In genomic region chr7:50723888-50724287, GRCh38 we compare ENCODE assay signal across 24 cellular contexts. TPM values are rescaled to one million over a fixed set of nuclear protein-coding genes. Genes with fewer than 3 reads are reported as not detected.
"Had no signal": no experiment of that assay in that cellular context is flagged by ENCODE, and none has a peak within 500 bp of the region (broad histone marks: within the 10 kb centered on the region; RNA-seq: fewer than 3 reads in every experiment).

No MANE protein-coding gene starts in this region.

- H3K9me3 Mint-ChIP-seq: activated B cell treated with CpG ODN at 0.5 μM for 24 hours; activated T-cell treated with anti-CD3 and anti-CD28 coated beads, Interleukin-2, amount 50 U/mL, for 24 hours; activated T-helper 17 cell treated with anti-CD3 and anti-CD28 coated beads, Interleukin-2, amount 50 U/mL, for 72 hours; endodermal cell; neural crest cell; T-helper 2 cell treated with Interferon-gamma antibody and Interleukin-4, amounts not matched to agents 5 μg/mL and 100 μg/mL, for 36 hours had no signal

- H3K27ac Mint-ChIP-seq: activated B cell treated with CpG ODN at 0.5 μM for 24 hours; activated CD4-positive, alpha-beta T cell treated with anti-CD3 and anti-CD28 coated beads for 36 hours; activated naive CD8-positive, alpha-beta T cell; activated T-cell treated with anti-CD3 and anti-CD28 coated beads, Interleukin-2, amount 50 U/mL, for 24 hours; activated T-helper 17 cell treated with anti-CD3 and anti-CD28 coated beads, Interleukin-2, amount 50 U/mL, for 72 hours; endodermal cell; T-helper 2 cell treated with Interferon-gamma antibody and Interleukin-4, amounts not matched to agents 5 μg/mL and 100 μg/mL, for 36 hours had no signal

- H3K27me3 Mint-ChIP-seq: activated CD4-positive, alpha-beta T cell treated with anti-CD3 and anti-CD28 coated beads for 36 hours; activated naive CD8-positive, alpha-beta T cell; activated T-cell treated with anti-CD3 and anti-CD28 coated beads, Interleukin-2, amount 50 U/mL, for 24 hours had no signal

- H3K4me1 Mint-ChIP-seq: activated B cell treated with CpG ODN at 0.5 μM for 24 hours had no signal

- H3K36me3 ChIP-seq: upper lobe of right lung had no signal

- H3K9me3 ChIP-seq: heart right ventricle, mucosa of descending colon, sigmoid colon, upper lobe of right lung had no signal

- H3K27ac ChIP-seq: epithelial cell of prostate, sigmoid colon, upper lobe of right lung had no signal

- H3K4me3 ChIP-seq: heart right ventricle, mucosa of descending colon, sigmoid colon, smooth muscle cell, upper lobe of right lung had no signal

- H3K4me3 Mint-ChIP-seq: activated B cell treated with CpG ODN at 0.5 μM for 24 hours; activated CD4-positive, alpha-beta T cell treated with anti-CD3 and anti-CD28 coated beads for 36 hours; activated naive CD8-positive, alpha-beta T cell; activated T-cell treated with anti-CD3 and anti-CD28 coated beads, Interleukin-2, amount 50 U/mL, for 24 hours; activated T-helper 17 cell treated with anti-CD3 and anti-CD28 coated beads, Interleukin-2, amount 50 U/mL, for 72 hours; endodermal cell; neural crest cell; T-helper 2 cell treated with Interferon-gamma antibody and Interleukin-4, amounts not matched to agents 5 μg/mL and 100 μg/mL, for 36 hours had no signal

- H3K27me3 ChIP-seq: heart right ventricle, sigmoid colon, upper lobe of right lung had no signal

- ATAC-seq: activated T-helper 17 cell treated with anti-CD3 and anti-CD28 coated beads, Interleukin-2, amount 50 U/mL, for 72 hours; heart right ventricle; left colon; mucosa of descending colon; stimulated activated naive CD8-positive, alpha-beta T cell treated with anti-CD3 and anti-CD28 coated beads, Interleukin-15, Interleukin-2, amounts not matched to agents 100 U/mL and 50 U/mL, for 24 hours had no signal

- DNase-seq: activated B cell treated with CpG ODN at 0.5 μM for 24 hours; activated CD4-positive, alpha-beta T cell treated with anti-CD3 and anti-CD28 coated beads for 36 hours; activated CD4-positive, alpha-beta T cell treated with anti-CD3 and anti-CD28 coated beads, Interleukin-2, amount 50 U/mL, for 4 hours; activated CD8-positive, alpha-beta memory T cell treated with anti-CD3 and anti-CD28 coated beads for 24 hours; activated CD8-positive, alpha-beta memory T cell treated with anti-CD3 and anti-CD28 coated beads, Interleukin-2, amount 50 U/mL, for 4 hours; activated T-cell treated with anti-CD3 and anti-CD28 coated beads, Interleukin-2, amount 50 U/mL, for 24 hours; amniotic stem cell; cerebellar nuclear complex; cortex of kidney; endodermal cell; heart right ventricle; left colon; mesendoderm; mucosa of descending colon; sigmoid colon; stimulated activated CD4-positive, alpha-beta T cell treated with anti-CD3 and anti-CD28 coated beads, Interleukin-2, amount 100 ng/mL, for 48 hours; stimulated activated naive CD8-positive, alpha-beta T cell treated with anti-CD3 and anti-CD28 coated beads, Interleukin-15, Interleukin-2, amounts not matched to agents 100 U/mL and 50 U/mL, for 24 hours; upper lobe of right lung had no signal

- H3K36me3 Mint-ChIP-seq: activated naive CD8-positive, alpha-beta T cell had no signal

RNA-seq across cellular contexts. Expression of gene GRB10, which starts 58.8 kb away (rescaled TPM):
- total RNA-seq: activated B cell treated with CpG ODN at 0.5 μM for 24 hours had no signal
